Comparison of ENCODE assay signal across 10 cellular contexts in genomic region chr4:154485127-154485773, GRCh38. TPM values are rescaled to one million over a fixed set of nuclear protein-coding genes. Genes with fewer than 3 reads are reported as not detected.
DNase-seq lines count a peak whose midpoint lies in the region; ATAC-seq and TF ChIP-seq lines count a peak whose summit lies in the region.
"Had no signal": no experiment of that assay in that cellular context is flagged by ENCODE, and none has a peak within 500 bp of the region (broad histone marks: within the 10 kb centered on the region; RNA-seq: fewer than 3 reads in every experiment).

No MANE protein-coding gene starts in this region.

- TF ChIP-seq CTCF in GM13977 (IDR thresholded peaks at IDR 0.05; ENCODE audit: extremely low read depth, insufficient read depth, missing control alignments), result no peak

- peak; percentile 45 for DNase-seq in GM13977 (ENCODE audit: low spot score)
- peak; percentile 62 for DNase-seq in NOMO-1 treated with dmso at 0.1 percent for 144 hours (lab: John Stamatoyannopoulos, UW; ENCODE audit: unreplicated experiment)
- DNase-seq in G401 (ENCODE audit: low spot score), result no peak
- DNase-seq in NCI-H1436 (lab: John Stamatoyannopoulos, UW), result no peak
- DNase-seq in cerebellar cortex (ENCODE audit: low spot score), result no peak
- DNase-seq in DMS53 treated with DMSO at 0.1 percent for 48 hours (lab: John Stamatoyannopoulos, UW; ENCODE audit: unreplicated experiment), result no peak
- DNase-seq: activated CD4-positive, alpha-beta memory T cell treated with anti-CD3 and anti-CD28 coated beads for 36 hours; NCI-H1092 treated with DMSO at 0.1 percent for 48 hours had no signal

- peak; percentile 99 for ATAC-seq in GM21367 (IDR thresholded peaks at IDR 0.05; ENCODE audit: unreplicated experiment)
- peak; percentile 97 for ATAC-seq in HG03066 (IDR thresholded peaks at IDR 0.05; ENCODE audit: low read depth, unreplicated experiment)

- in situ Hi-C loops in GM13977 (cut with MboI; ENCODE audit: low pct_unique_long_range_greater_than_20kb, low sequenced_read_pairs, unreplicated experiment) (no loop called here), G401 (cut with HindIII; ENCODE audit: low sequenced_read_pairs) (no loop called here)

RNA-seq across cellular contexts. Expression of gene DCHS2, which starts 6.3 kb away (rescaled TPM):
- total RNA-seq in G401 (2014; rRNA removed; shearing (Covaris generic)), result not detected in 2 replicates
- total RNA-seq: activated CD4-positive, alpha-beta memory T cell treated with anti-CD3 and anti-CD28 coated beads for 36 hours had no signal

Comparison
In these comparisons a context has a peak if more than half of its experiments do, and no peak if none do; other contexts are left out.
1. DNase-seq: peak in GM13977 (single experiment) and NOMO-1 treated with dmso at 0.1 percent for 144 hours (single experiment); none in G401 (single experiment), NCI-H1436 (single experiment), cerebellar cortex (single experiment) and DMS53 treated with DMSO at 0.1 percent for 48 hours (single experiment).